8 cellular contexts compared by ENCODE assay signal in genomic region chr12:54191550-54192022, GRCh38. TPM values are rescaled to one million over a fixed set of nuclear protein-coding genes. Genes with fewer than 3 reads are reported as not detected.
A peak's percentile ranks its signal among the peaks of the same experiment; 100 is the strongest.
DNase-seq lines count a peak whose midpoint lies in the region; ATAC-seq and TF ChIP-seq lines count a peak whose summit lies in the region.

No MANE protein-coding gene starts in this region.

- DNase-seq in DND-41 (peak; percentile 82), NCI-H524 treated with DMSO at 0.1 percent for 48 hours (lab: John Stamatoyannopoulos, UW) (peak; percentile 10), coronary artery (ENCODE audit: low spot score) (peak; percentile 81), right lobe of liver (peak; percentile 75 to 81 (median 78))
- peak; percentile 93 for DNase-seq in activated CD4-positive, alpha-beta T cell treated with anti-CD3 and anti-CD28 coated beads, Interleukin-2, amount 10 ng/mL, durations not matched to agents 24 days and 14 days
- DNase-seq in stimulated activated CD4-positive, alpha-beta T cell treated with anti-CD3 and anti-CD28 coated beads, Interleukin-4, amount 100 ng/mL, for 4 hours: peak; percentile 70 to 71

- H3K27ac ChIP-seq in DND-41 (ENCODE audit: low read length) (no peak overlapping the region), coronary artery (no peak overlapping the region), right lobe of liver (no peak overlapping the region)

- peaks cover 9% of the 10 kb centered on the region for H3K79me2 ChIP-seq in DND-41 (ENCODE audit: insufficient read depth, low read length)

- H4K20me1 ChIP-seq in DND-41 (ENCODE audit: insufficient read depth, low read length): no peaks in the 10 kb centered on the region

- peaks cover 43% of the 10 kb centered on the region for H3K27me3 Mint-ChIP-seq in activated CD4-positive, alpha-beta T cell treated with anti-CD3 and anti-CD28 coated beads, Interleukin-2, amount 10 ng/mL, durations not matched to agents 24 days and 14 days

- WGBS in right lobe of liver (ENCODE audit: insufficient coverage, low coverage, low lambda C conversion rate, missing lambda C conversion rate): 0% methylated on average over 14 of the region's 14 CpGs

- peak; percentile 91 for TF ChIP-seq CTCF in DND-41 (IDR thresholded peaks at IDR 0.05; ENCODE audit: borderline replicate concordance, extremely low read depth, low read length, poor library complexity, severe bottlenecking)
- TF ChIP-seq CTCF in coronary artery (IDR thresholded peaks at IDR 0.05): peak; percentile 56
- peak; percentile 58 to 85 (median 77) for TF ChIP-seq CTCF in right lobe of liver (IDR thresholded peaks at IDR 0.05)

- no peaks in the 10 kb centered on the region for H3K9me3 Mint-ChIP-seq in activated CD4-positive, alpha-beta T cell treated with anti-CD3 and anti-CD28 coated beads, Interleukin-2, amount 10 ng/mL, durations not matched to agents 24 days and 14 days

- intact Hi-C loops in activated CD4-positive, alpha-beta T cell treated with anti-CD3 and anti-CD28 coated beads, Interleukin-2, amount 10 ng/mL, durations not matched to agents 24 days and 14 days (cut with micrococcal nuclease): loop anchor here (1.0 to 2.0 kb wide), 3 partner anchors 15 to 185 kb away; no protein-coding TSS in a partner anchor
- intact Hi-C loops in right lobe of liver (cut with DNase I): no loop called here

- no peak overlapping the region for H3K27ac Mint-ChIP-seq in activated CD4-positive, alpha-beta T cell treated with anti-CD3 and anti-CD28 coated beads, Interleukin-2, amount 10 ng/mL, durations not matched to agents 24 days and 14 days

- peaks cover 19% of the 10 kb centered on the region for H3K4me1 Mint-ChIP-seq in activated CD4-positive, alpha-beta T cell treated with anti-CD3 and anti-CD28 coated beads, Interleukin-2, amount 10 ng/mL, durations not matched to agents 24 days and 14 days

- TF ChIP-seq POLR2A in right lobe of liver (IDR thresholded peaks at IDR 0.05): no peak

- H3K27me3 ChIP-seq in DND-41 (ENCODE audit: insufficient read depth, low read length, poor library complexity) (peaks cover 35% of the 10 kb centered on the region), right lobe of liver (no peaks in the 10 kb centered on the region)

- H3K4me3 ChIP-seq in DND-41 (ENCODE audit: low read depth in 1 of 2, low read length in 2 of 2) (no peak overlapping the region), coronary artery (no peak overlapping the region), right lobe of liver (no peak overlapping the region)

- H3K4me2 ChIP-seq in DND-41 (ENCODE audit: insufficient read depth, low read length): peak overlapping the region; percentile 46; the same call in 1 of the 2 replicates

- peaks cover 9% of the 10 kb centered on the region for H3K36me3 Mint-ChIP-seq in activated CD4-positive, alpha-beta T cell treated with anti-CD3 and anti-CD28 coated beads, Interleukin-2, amount 10 ng/mL, durations not matched to agents 24 days and 14 days (ENCODE audit: low read depth)

- no peak overlapping the region for H3K4me3 Mint-ChIP-seq in activated CD4-positive, alpha-beta T cell treated with anti-CD3 and anti-CD28 coated beads, Interleukin-2, amount 10 ng/mL, durations not matched to agents 24 days and 14 days

- H2AFZ ChIP-seq in DND-41 (ENCODE audit: low read depth, low read length): peak overlapping the region; percentile 60

- peak; percentile 66 for ATAC-seq in DND-41 (ENCODE audit: insufficient read depth, low read depth)
- ATAC-seq in HG03342 (IDR thresholded peaks at IDR 0.05; ENCODE audit: unreplicated experiment): peak; percentile 36
- peak; percentile 77 to 81 (median 78) for ATAC-seq in right lobe of liver
- no peak for ATAC-seq in GM18519 (IDR thresholded peaks at IDR 0.05; ENCODE audit: low FRiP score, unreplicated experiment)

- H3K9ac ChIP-seq in DND-41 (ENCODE audit: low read depth, low read length): peak overlapping the region; percentile 17; the same call in 1 of the 2 replicates

- H3K9me3 ChIP-seq in DND-41 (ENCODE audit: insufficient read depth, low read length, severe bottlenecking): no peaks in the 10 kb centered on the region
- H3K9me3 ChIP-seq in right lobe of liver: no peaks in the 10 kb centered on the region

- H3K4me1 ChIP-seq in DND-41 (ENCODE audit: insufficient read depth, low read length): peaks cover 28% of the 10 kb centered on the region
- H3K4me1 ChIP-seq in right lobe of liver: peaks cover 0 to 6% (median 0%) of the 10 kb centered on the region in 4 donors

- H3K36me3 ChIP-seq in DND-41 (ENCODE audit: insufficient read depth, low read length): peaks cover 7% of the 10 kb centered on the region
- H3K36me3 ChIP-seq in right lobe of liver: no peaks in the 10 kb centered on the region

RNA-seq across cellular contexts. Expression of gene SMUG1, which starts 2.8 kb away (rescaled TPM):
- total RNA-seq in activated CD4-positive, alpha-beta T cell treated with anti-CD3 and anti-CD28 coated beads, Interleukin-2, amount 10 ng/mL, durations not matched to agents 24 days and 14 days: 28.2 and 28.8 TPM in 2 replicates
- total RNA-seq in right lobe of liver: 10 to 100 TPM; 14.1 to 25.5 (median 22.4) TPM

Comparison
In these comparisons a context has a peak if more than half of its experiments do, and no peak if none do; other contexts are left out.
1. DNase-seq: peak in every context shown above with its lines; median percentile 93 in activated CD4-positive, alpha-beta T cell treated with anti-CD3 and anti-CD28 coated beads, Interleukin-2, amount 10 ng/mL, durations not matched to agents 24 days and 14 days; 82 in DND-41; 81 in coronary artery; 78 in right lobe of liver; 70 in stimulated activated CD4-positive, alpha-beta T cell treated with anti-CD3 and anti-CD28 coated beads, Interleukin-4, amount 100 ng/mL, for 4 hours; 10 in NCI-H524 treated with DMSO at 0.1 percent for 48 hours.